In the genomic region with DNA sequence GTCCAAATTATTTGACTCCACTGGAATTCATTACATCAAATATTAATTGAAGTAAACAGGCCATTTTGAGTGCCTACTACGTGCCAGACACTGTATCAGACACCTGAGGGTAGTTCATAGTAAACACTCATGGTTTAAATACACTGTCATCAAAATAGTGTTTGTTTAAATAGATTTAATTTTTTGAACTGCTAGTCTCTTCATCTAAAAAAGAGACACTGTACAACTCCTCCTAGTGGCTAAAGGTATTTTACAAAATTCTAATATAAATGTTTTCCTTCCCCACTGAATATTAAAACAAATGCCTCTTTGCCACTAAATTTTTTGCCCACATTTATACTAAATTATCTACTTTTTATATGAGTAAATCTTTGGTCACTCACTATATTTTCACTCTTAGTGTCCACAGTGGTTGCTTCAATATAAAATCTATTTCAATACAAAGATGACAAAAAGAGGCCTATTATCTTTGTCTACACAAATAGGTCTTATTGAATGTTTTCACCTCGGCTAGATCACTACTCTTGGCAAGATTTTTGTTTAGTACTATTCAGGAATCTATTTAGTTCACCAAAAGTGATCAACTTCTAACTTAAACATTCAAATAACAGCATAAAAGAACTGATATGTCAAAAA, we compare ENCODE assay signal across 9 cellular contexts. TPM values are rescaled to one million over a fixed set of nuclear protein-coding genes. Genes with fewer than 3 reads are reported as not detected.
A peak's percentile ranks its signal among the peaks of the same experiment; 100 is the strongest.
DNase-seq lines count a peak whose midpoint lies in the region; ATAC-seq and TF ChIP-seq lines count a peak whose summit lies in the region.
"Had no signal": no experiment of that assay in that cellular context is flagged by ENCODE, and none has a peak within 500 bp of the region (broad histone marks: within the 10 kb centered on the region; RNA-seq: fewer than 3 reads in every experiment).

No MANE protein-coding gene starts in this region.

- H3K27me3 ChIP-seq in Panc1 (ENCODE audit: control insufficient read depth, insufficient read depth, low read length) = no peaks in the 10 kb centered on the region
- no peaks in the 10 kb centered on the region for H3K27me3 ChIP-seq in thoracic aorta (replicated peaks; ENCODE audit: insufficient read depth)

- DNase-seq in SIG-M5 treated with dmso at 0.1 percent for 504 hours (lab: John Stamatoyannopoulos, UW; ENCODE audit: unreplicated experiment) (peak; percentile 38), SIG-M5 (lab: John Stamatoyannopoulos, UW) (no peak), Panc1 (ENCODE audit: low read depth, low spot score) (no peak), fibroblast of the aortic adventitia (ENCODE audit: low read depth) (peak; percentile 41), thoracic aorta (ENCODE audit: low spot score) (no peak), HK-2 (ENCODE audit: unreplicated experiment) (no peak), SHP77 treated with DMSO at 0.1 percent for 48 hours (lab: John Stamatoyannopoulos, UW) (no peak), NCI-H1105 (lab: John Stamatoyannopoulos, UW) (no peak)
- DNase-seq: T1000 had no signal

- no peak overlapping the region for H3K27ac ChIP-seq in Panc1 (ENCODE audit: low read length)
- no peak overlapping the region for H3K27ac ChIP-seq in thoracic aorta

- no peak for ATAC-seq in Panc1
- no peak for ATAC-seq in thoracic aorta (ENCODE audit: insufficient number of reproducible peaks, low FRiP score, low read depth)

- POLR2A ChIA-PET in Panc1 (lab: Charles Lee) = no interaction called here

- no peaks in the 10 kb centered on the region for H3K36me3 ChIP-seq in Panc1 (ENCODE audit: control insufficient read depth, insufficient read depth, low read length)
- H3K36me3 ChIP-seq in thoracic aorta = no peaks in the 10 kb centered on the region

- in situ Hi-C loops in Panc1 (cut with HindIII; ENCODE audit: low pct_unique_long_range_greater_than_20kb, low sequenced_read_pairs) = no loop called here

- H3K4me1 ChIP-seq in Panc1 (ENCODE audit: control insufficient read depth, insufficient read depth, low read length) (no peaks in the 10 kb centered on the region), thoracic aorta (ENCODE audit: control insufficient read depth in 1 of 2, low read depth in 2 of 2) (no peaks in the 10 kb centered on the region)

- H3K9me3 ChIP-seq in Panc1 (ENCODE audit: control insufficient read depth, insufficient read depth, low read depth, low read length) = no peaks in the 10 kb centered on the region
- H3K9me3 ChIP-seq in thoracic aorta = no peaks in the 10 kb centered on the region

- no TSS peak for BruUV-seq in Panc1 (replicated peaks; lab: Mats Ljungman, UMichigan)

- CTCF ChIA-PET in Panc1 (lab: Charles Lee) = no interaction called here

- H3K4me3 ChIP-seq in Panc1 (ENCODE audit: low read depth in 2 of 2, low read length in 2 of 2) (no peak overlapping the region), fibroblast of the aortic adventitia (ENCODE audit: low read depth, low read length) (no peak overlapping the region), thoracic aorta (no peak overlapping the region)

- TF ChIP-seq CTCF in Panc1 (IDR thresholded peaks at IDR 0.05) = peak; percentile 53; the same call in 1 of the 2 replicates
- TF ChIP-seq CTCF in fibroblast of the aortic adventitia (IDR thresholded peaks at IDR 0.05; ENCODE audit: insufficient read depth, low read length) = peak; percentile 51
- peak; percentile 49 for TF ChIP-seq CTCF in thoracic aorta (IDR thresholded peaks at IDR 0.05)

- intact Hi-C loops in Panc1 (cut with micrococcal nuclease; ENCODE audit: unreplicated experiment) = no loop called here

RNA-seq across cellular contexts. Expression of gene PIGF, which starts 15.4 kb away (rescaled TPM):
- total RNA-seq in Panc1 (2021; ENCODE audit: unreplicated experiment) = 25.5 TPM
- 15.6 TPM for polyA plus RNA-seq in Panc1 (2012; ENCODE audit: insufficient read length)
- 8.2 and 30.4 TPM in 2 replicates for total RNA-seq in fibroblast of the aortic adventitia (ENCODE audit: low replicate concordance)
- total RNA-seq in thoracic aorta = 10 to 100 TPM in 1 of 2 donors, 1 to 10 TPM in 1; 9.2 to 21.1 TPM

RNA-seq across cellular contexts. Expression of gene CRIPT, which starts 15.6 kb away (rescaled TPM):
- total RNA-seq in Panc1 (2021; ENCODE audit: unreplicated experiment) = 11.3 TPM
- polyA plus RNA-seq in Panc1 (2012; ENCODE audit: insufficient read length) = 6.5 TPM
- total RNA-seq in fibroblast of the aortic adventitia (ENCODE audit: low replicate concordance) = 25.5 and 42.7 TPM in 2 replicates
- total RNA-seq in thoracic aorta = 10 to 100 TPM; 14.5 to 15.0 TPM

RNA-seq across cellular contexts. Expression of gene ATP6V1E2, which starts 59.1 kb away (rescaled TPM):
- total RNA-seq in Panc1 (2021; ENCODE audit: unreplicated experiment) = 12.4 TPM
- polyA plus RNA-seq in Panc1 (2012; ENCODE audit: insufficient read length) = 12.1 TPM
- 4.5 and 5.8 TPM in 2 replicates for total RNA-seq in fibroblast of the aortic adventitia (ENCODE audit: low replicate concordance)
- 1 to 10 TPM; 1.9 to 7.4 TPM for total RNA-seq in thoracic aorta

RNA-seq across cellular contexts. Expression of gene RHOQ, which starts 59.2 kb away (rescaled TPM):
- 45.6 TPM for total RNA-seq in Panc1 (2021; ENCODE audit: unreplicated experiment)
- 63.8 TPM for polyA plus RNA-seq in Panc1 (2012; ENCODE audit: insufficient read length)
- 101 and 237 TPM in 2 replicates for total RNA-seq in fibroblast of the aortic adventitia (ENCODE audit: low replicate concordance)
- 100 to 1,000 TPM; 116 to 134 TPM for total RNA-seq in thoracic aorta

Comparison
In these comparisons a context has a peak if more than half of its experiments do, and no peak if none do; other contexts are left out.
1. DNase-seq: peak in SIG-M5 treated with dmso at 0.1 percent for 504 hours (single experiment) and fibroblast of the aortic adventitia (single experiment); none in SIG-M5 (single experiment), Panc1 (single experiment), thoracic aorta (single experiment), HK-2 (single experiment), SHP77 treated with DMSO at 0.1 percent for 48 hours (single experiment) and NCI-H1105 (single experiment).
2. Peak in every context shown above with its lines, with median percentiles within 50 percentile points of each other: CTCF ChIP-seq.